ENCODE assay signal across 20 cellular contexts in the genomic region with DNA sequence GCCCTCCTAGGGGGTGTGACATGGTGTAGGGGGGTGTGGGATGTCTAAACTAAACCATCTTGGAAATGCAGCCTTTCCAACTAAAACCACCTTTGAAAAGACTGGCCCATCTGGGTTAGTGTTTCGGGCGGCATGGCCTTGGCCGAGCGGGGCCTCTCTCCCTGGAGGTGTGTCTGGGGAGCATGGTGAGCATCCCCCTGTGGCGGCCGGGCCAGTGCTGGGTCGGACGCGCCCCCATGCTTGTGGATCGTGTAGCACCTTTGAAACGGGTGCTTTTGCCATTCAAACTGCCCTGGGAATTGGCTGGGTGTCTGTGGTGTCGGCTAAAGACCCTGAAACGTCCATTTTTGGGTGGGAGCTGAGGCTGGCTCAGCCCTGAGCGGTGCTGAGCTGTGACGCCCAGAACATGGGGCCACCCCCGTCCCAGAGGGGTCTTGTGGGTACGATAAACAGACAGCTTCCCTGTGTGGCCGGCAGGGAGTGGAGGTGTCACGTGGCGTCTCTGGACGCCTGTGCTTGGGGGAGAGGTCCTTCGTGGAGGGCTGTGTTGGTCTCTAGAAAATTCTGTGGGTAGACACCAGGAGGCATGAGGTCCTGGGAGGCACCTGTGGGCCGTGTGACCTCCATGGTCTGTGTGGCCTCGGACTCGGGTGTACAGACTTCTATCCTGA. TPM values are rescaled to one million over a fixed set of nuclear protein-coding genes. Genes with fewer than 3 reads are reported as not detected.
DNase-seq lines count a peak whose midpoint lies in the region; ATAC-seq and TF ChIP-seq lines count a peak whose summit lies in the region.
"Had no signal": no experiment of that assay in that cellular context is flagged by ENCODE, and none has a peak within 500 bp of the region (broad histone marks: within the 10 kb centered on the region; RNA-seq: fewer than 3 reads in every experiment).

No MANE protein-coding gene starts in this region.

- no peaks in the 10 kb centered on the region for H3K9me3 Mint-ChIP-seq in activated CD8-positive, alpha-beta memory T cell treated with anti-CD3 and anti-CD28 coated beads, Interleukin-2, amount 10 ng/mL, durations not matched to agents 7 days and 5 days (ENCODE audit: low read depth)
- no peaks in the 10 kb centered on the region for H3K9me3 Mint-ChIP-seq in nephron
- H3K9me3 Mint-ChIP-seq: activated CD4-positive, alpha-beta T cell treated with anti-CD3 and anti-CD28 coated beads, Interleukin-2, amount 10 ng/mL, durations not matched to agents 7 days and 5 days had no signal

- peak overlapping the region; percentile 94 to 98 for H3K27ac ChIP-seq in coronary artery
- peak overlapping the region; percentile 40 to 97 (median 70) for H3K27ac ChIP-seq in tibial nerve
- H3K27ac ChIP-seq: brain microvascular endothelial cell had no signal

- no peaks in the 10 kb centered on the region for H3K9me3 ChIP-seq in tibial nerve

- peaks cover 34% of the 10 kb centered on the region for H3K36me3 Mint-ChIP-seq in activated CD8-positive, alpha-beta memory T cell treated with anti-CD3 and anti-CD28 coated beads, Interleukin-2, amount 10 ng/mL, durations not matched to agents 7 days and 5 days
- peaks cover 10% of the 10 kb centered on the region for H3K36me3 Mint-ChIP-seq in nephron (ENCODE audit: low read depth)

- peaks cover 66% of the 10 kb centered on the region for H3K4me1 Mint-ChIP-seq in activated CD8-positive, alpha-beta memory T cell treated with anti-CD3 and anti-CD28 coated beads, Interleukin-2, amount 10 ng/mL, durations not matched to agents 7 days and 5 days
- peaks cover 47% of the 10 kb centered on the region for H3K4me1 Mint-ChIP-seq in nephron

- peaks cover 0 to 92% (median 74%) of the 10 kb centered on the region in 4 donors for H3K4me1 ChIP-seq in tibial nerve

- WGBS in tibial nerve, 2 donors: 78 to 86% methylated on average over 21 to 25 of the region's 25 CpGs

- peaks cover 0 to 55% (median 0%) of the 10 kb centered on the region in 3 donors for H3K36me3 ChIP-seq in tibial nerve

- H3K4me3 ChIP-seq in coronary artery: peak overlapping the region; percentile 83
- H3K4me3 ChIP-seq in tibial nerve: no peak overlapping the region
- H3K4me3 ChIP-seq: skin epidermis had no signal

- TF ChIP-seq CTCF in coronary artery (IDR thresholded peaks at IDR 0.05): no peak
- no peak for TF ChIP-seq CTCF in nephron (IDR thresholded peaks at IDR 0.05; ENCODE audit: unreplicated experiment in 3 of 3)
- TF ChIP-seq CTCF in tibial nerve (IDR thresholded peaks at IDR 0.05): no peak

- no peak for DNase-seq in activated CD8-positive, alpha-beta memory T cell treated with anti-CD3 and anti-CD28 coated beads, Interleukin-2, amount 10 ng/mL, durations not matched to agents 7 days and 5 days
- no peak for DNase-seq in activated CD8-positive, alpha-beta memory T cell treated with anti-CD3 and anti-CD28 coated beads, Interleukin-2, amount 50 U/mL, for 4 hours
- DNase-seq in coronary artery (ENCODE audit: low spot score) (no peak), tibial nerve (ENCODE audit: low spot score in 2 of 2) (no peak)
- DNase-seq: activated CD4-positive, alpha-beta T cell treated with anti-CD3 and anti-CD28 coated beads, Interleukin-2, amount 10 ng/mL, durations not matched to agents 7 days and 5 days; activated naive CD4-positive, alpha-beta T cell treated with Interleukin-2 at 50 U/mL for 16 hours; brain microvascular endothelial cell; dermis blood vessel endothelial cell; DMS79 treated with DMSO at 0.1 percent for 48 hours; left ventricle myocardium superior; NCI-H1694 treated with DMSO at 0.1 percent for 48 hours; NCI-H226; posterior cingulate gyrus; stimulated activated CD4-positive, alpha-beta T cell treated with anti-CD3 and anti-CD28 coated beads, Interleukin-4, amount 100 ng/mL, for 24 hours; SW 1271 had no signal

- H3K27ac Mint-ChIP-seq in activated CD8-positive, alpha-beta memory T cell treated with anti-CD3 and anti-CD28 coated beads, Interleukin-2, amount 10 ng/mL, durations not matched to agents 7 days and 5 days: peak overlapping the region; percentile 24
- H3K27ac Mint-ChIP-seq in nephron: peak overlapping the region; percentile 78 to 93 (median 93)
- H3K27ac Mint-ChIP-seq: activated CD4-positive, alpha-beta T cell treated with anti-CD3 and anti-CD28 coated beads, Interleukin-2, amount 10 ng/mL, durations not matched to agents 7 days and 5 days had no signal

- H3K4me3 Mint-ChIP-seq in activated CD8-positive, alpha-beta memory T cell treated with anti-CD3 and anti-CD28 coated beads, Interleukin-2, amount 10 ng/mL, durations not matched to agents 7 days and 5 days: no peak overlapping the region
- H3K4me3 Mint-ChIP-seq in nephron: peak overlapping the region; percentile 33 to 49 (median 45)
- H3K4me3 Mint-ChIP-seq: activated CD4-positive, alpha-beta T cell treated with anti-CD3 and anti-CD28 coated beads, Interleukin-2, amount 10 ng/mL, durations not matched to agents 7 days and 5 days had no signal

- TF ChIP-seq POLR2A in tibial nerve (IDR thresholded peaks at IDR 0.05): no peak

- CTCF ChIA-PET in activated CD8-positive, alpha-beta memory T cell treated with anti-CD3 and anti-CD28 coated beads, Interleukin-2, amount 10 ng/mL, durations not matched to agents 7 days and 5 days (lab: Charles Lee): no interaction called here

- TF ChIP-seq EP300 in tibial nerve (IDR thresholded peaks at IDR 0.05): no peak

- ATAC-seq in activated CD8-positive, alpha-beta memory T cell treated with anti-CD3 and anti-CD28 coated beads, Interleukin-2, amount 10 ng/mL, durations not matched to agents 7 days and 5 days: no peak
- ATAC-seq in GM21737 (IDR thresholded peaks at IDR 0.05; ENCODE audit: unreplicated experiment): no peak
- no peak for ATAC-seq in HG03469 (IDR thresholded peaks at IDR 0.05; ENCODE audit: unreplicated experiment)
- ATAC-seq in GM19324 (IDR thresholded peaks at IDR 0.05; ENCODE audit: low FRiP score, unreplicated experiment): no peak
- ATAC-seq: left ventricle myocardium superior had no signal

- H3K27me3 ChIP-seq in tibial nerve: no peaks in the 10 kb centered on the region
- H3K27me3 ChIP-seq: brain microvascular endothelial cell had no signal

- peaks cover 3% of the 10 kb centered on the region for H3K27me3 Mint-ChIP-seq in activated CD8-positive, alpha-beta memory T cell treated with anti-CD3 and anti-CD28 coated beads, Interleukin-2, amount 10 ng/mL, durations not matched to agents 7 days and 5 days
- H3K27me3 Mint-ChIP-seq in nephron (ENCODE audit: low read depth): peaks cover 13% of the 10 kb centered on the region

RNA-seq across cellular contexts. Expression of a gene that starts 6.3 kb away (rescaled TPM):
- total RNA-seq in activated CD8-positive, alpha-beta memory T cell treated with anti-CD3 and anti-CD28 coated beads, Interleukin-2, amount 10 ng/mL, durations not matched to agents 7 days and 5 days: 10 to 100 TPM; 42.9 to 49.9 TPM
- total RNA-seq in tibial nerve: 100 to 1,000 TPM; 112 to 162 (median 147) TPM
